Comparison of ENCODE assay signal across 8 cellular contexts in the genomic region with DNA sequence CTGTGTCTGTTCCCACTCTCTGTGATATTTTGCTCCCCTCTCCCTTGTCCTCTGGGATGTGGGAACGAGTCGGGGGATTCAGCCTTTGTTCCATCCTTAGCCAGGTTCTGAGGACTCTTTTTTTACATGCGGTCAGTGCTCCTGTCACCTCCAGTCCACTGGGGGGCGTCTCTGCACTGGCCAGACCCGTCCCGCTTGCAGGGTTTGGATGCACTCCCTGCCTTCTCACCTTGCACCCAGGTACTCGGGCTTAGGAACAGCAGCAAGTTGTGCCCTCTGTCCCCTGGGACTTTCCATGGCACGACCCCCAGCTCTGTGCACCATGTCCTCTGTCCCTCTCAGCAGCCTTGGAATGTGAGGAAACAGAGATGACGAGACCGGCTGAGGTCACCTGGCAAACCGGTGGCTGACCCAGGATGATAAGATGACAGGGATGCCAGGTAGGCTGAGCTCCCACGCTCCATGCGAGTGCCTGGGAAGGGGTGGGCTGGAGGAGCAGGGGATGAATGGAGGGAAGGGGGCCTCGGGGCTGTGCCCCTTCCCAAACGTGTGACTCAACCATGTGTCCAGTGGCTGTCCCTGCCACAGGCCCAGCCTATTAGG. TPM values are rescaled to one million over a fixed set of nuclear protein-coding genes. Genes with fewer than 3 reads are reported as not detected.
DNase-seq lines count a peak whose midpoint lies in the region; ATAC-seq, FAIRE-seq and TF ChIP-seq lines count a peak whose summit lies in the region.

No MANE protein-coding gene starts in this region.

- H2BK20ac ChIP-seq in IMR-90 (ENCODE audit: low read depth, low read length): no peak overlapping the region

- TF ChIP-seq CTCF in D721Med (IDR thresholded peaks at IDR 0.05; ENCODE audit: insufficient read depth, missing control alignments) (peak; percentile 90), IMR-90 (conservative IDR thresholded peaks at IDR 0.05; ENCODE audit: low read depth, low read length) (peak; percentile 41), brain (conservative IDR thresholded peaks at IDR 0.05) (peak; percentile 69 to 78)

- no peak overlapping the region for H3K14ac ChIP-seq in IMR-90 (replicated peaks; ENCODE audit: low read depth, low read length)

- H4K20me1 ChIP-seq in IMR-90 (ENCODE audit: insufficient read depth, low read length): no peaks in the 10 kb centered on the region

- intact Hi-C loops in IMR-90 (cut with micrococcal nuclease): loop anchor here (1.0 kb wide), 1 partner anchor 130 kb away; no protein-coding TSS in a partner anchor

- no peak overlapping the region for H2BK5ac ChIP-seq in IMR-90 (ENCODE audit: low read depth, low read length, poor library complexity, severe bottlenecking)

- no peak for TF ChIP-seq POLR2A in IMR-90 (IDR thresholded peaks at IDR 0.05; ENCODE audit: low read depth, low read length)

- H3K4ac ChIP-seq in IMR-90 (ENCODE audit: low read depth, low read length): no peak overlapping the region

- H3K9ac ChIP-seq in IMR-90 (ENCODE audit: low read depth, low read length): no peak overlapping the region

- no peak overlapping the region for H2BK120ac ChIP-seq in IMR-90 (ENCODE audit: low read depth, low read length)

- POLR2A ChIA-PET in IMR-90 (lab: Charles Lee; ENCODE audit: unreplicated experiment): no interaction called here

- no peak for FAIRE-seq in D721Med (lab: Jason Lieb, UNC)

- peaks cover 25% of the 10 kb centered on the region for H3K4me1 Mint-ChIP-seq in brain

- peak overlapping the region in 1 of 5 experiments; percentile 72 for H3K27ac Mint-ChIP-seq in brain

- H3K4me3 ChIP-seq in IMR-90 (ENCODE audit: insufficient read depth, low read depth, low read length): no peak overlapping the region

- in situ Hi-C loops in IMR-90 (cut with MboI; ENCODE audit: low sequenced_read_pairs): no loop called here

- no peak overlapping the region for H2AFZ ChIP-seq in IMR-90 (replicated peaks; ENCODE audit: low read length, poor library complexity)

- no peak overlapping the region for H3K4me2 ChIP-seq in IMR-90 (ENCODE audit: low read depth, low read length)

- H2BK15ac ChIP-seq in IMR-90 (ENCODE audit: low read depth, low read length): no peak overlapping the region

- no peak overlapping the region for H3K4me3 Mint-ChIP-seq in brain

- CTCF ChIA-PET in IMR-90 (lab: Yijun Ruan, JAX): no interaction called here

- H3K36me3 Mint-ChIP-seq in brain: no peaks in the 10 kb centered on the region

- no TSS peak for BruUV-seq in IMR-90 (replicated peaks; lab: Mats Ljungman, UMichigan)

- ATAC-seq in IMR-90 (ENCODE audit: low read depth): peak; percentile 57

- no peak overlapping the region for H2AK5ac ChIP-seq in IMR-90 (ENCODE audit: low read depth, low read length)

- no peaks in the 10 kb centered on the region for H3K9me1 ChIP-seq in IMR-90 (ENCODE audit: insufficient read depth, low read length)

- dilution Hi-C loops in IMR-90 (cut with HindIII; ENCODE audit: low sequenced_read_pairs, unreplicated experiment): no loop called here

- no peaks in the 10 kb centered on the region for H3K4me1 ChIP-seq in IMR-90 (ENCODE audit: control insufficient read depth, insufficient read depth, low read length)

- H3K18ac ChIP-seq in IMR-90 (ENCODE audit: low read depth, low read length): no peak overlapping the region

- H4K91ac ChIP-seq in IMR-90 (ENCODE audit: insufficient read depth, low read depth, low read length): no peak overlapping the region

- peak; percentile 72 for DNase-seq in D721Med (ENCODE audit: insufficient read length, low spot score)
- DNase-seq in IMR-90: peak; percentile 12
- peak; percentile 37 for DNase-seq in T follicular helper cell (ENCODE audit: low read depth)
- DNase-seq in kidney glomerular epithelial cell (lab: John Stamatoyannopoulos, UW): peak; percentile 8
- peak; percentile 20 for DNase-seq in stimulated activated CD8-positive, alpha-beta memory T cell treated with anti-CD3 and anti-CD28 coated beads, Interleukin-15, amount 100 ng/mL, for 1 hour (ENCODE audit: low read depth)
- no peak for DNase-seq in NCI-H187 treated with DMSO at 0.1 percent for 48 hours (lab: John Stamatoyannopoulos, UW)
- DNase-seq in NCI-H1105 treated with DMSO at 0.1 percent for 48 hours (lab: John Stamatoyannopoulos, UW): no peak

- H4K5ac ChIP-seq in IMR-90 (ENCODE audit: low read depth, low read length): no peak overlapping the region

- H3K9me3 Mint-ChIP-seq in brain: peaks cover 0 to 3% (median 0%) of the 10 kb centered on the region in 5 experiments

- H3K23ac ChIP-seq in IMR-90 (ENCODE audit: low read depth, low read length): no peak overlapping the region

- H3K9me3 ChIP-seq in IMR-90 (ENCODE audit: control insufficient read depth, insufficient read depth, low read length): no peaks in the 10 kb centered on the region

- peaks cover 30% of the 10 kb centered on the region for H3K27me3 ChIP-seq in IMR-90 (ENCODE audit: control insufficient read depth, insufficient read depth, low read length)

- peak; percentile 35 for TF ChIP-seq RAD21 in IMR-90 (IDR thresholded peaks at IDR 0.05; ENCODE audit: low read length)

- H3K27ac ChIP-seq in IMR-90 (ENCODE audit: insufficient read depth, low read length): no peak overlapping the region

- H2AK9ac ChIP-seq in IMR-90 (replicated peaks; ENCODE audit: low read depth, low read length, poor library complexity): peak overlapping the region; percentile 28

- no peak overlapping the region for H4K8ac ChIP-seq in IMR-90 (ENCODE audit: low read depth in 2 of 2, low read length in 2 of 2)

- H3K27me3 Mint-ChIP-seq in brain: peaks cover 16% of the 10 kb centered on the region

- H3K36me3 ChIP-seq in IMR-90 (ENCODE audit: control insufficient read depth, insufficient read depth, low read length): no peaks in the 10 kb centered on the region

- H3K56ac ChIP-seq in IMR-90 (ENCODE audit: extremely low read depth, insufficient read depth, low read length): no peak overlapping the region

- H3K79me1 ChIP-seq in IMR-90 (ENCODE audit: low read depth in 1 of 2, low read length in 2 of 2): no peaks in the 10 kb centered on the region

- WGBS in IMR-90 (ENCODE audit: extremely low coverage in 2 of 2, insufficient read length in 1 of 2), 2 experiments: 37% methylated on average over 8 of the region's 15 CpGs; no CpG with 5 or more reads in 1 of the 2 experiments

TF ChIP-seq in IMR-90, 13 proteins besides CTCF, POLR2A, EP300 and RAD21:
- TF ChIP-seq CHD1 (IDR thresholded peaks at IDR 0.05; ENCODE audit: low read depth, low read length): no peak
- TF ChIP-seq SMC3 (IDR thresholded peaks at IDR 0.05; ENCODE audit: low read depth, low read length): peak; percentile 24; the same call in 1 of the 2 replicates

RNA-seq across cellular contexts. Expression of gene FGD5, which starts 27.3 kb away (rescaled TPM):
- total RNA-seq in IMR-90 (2012; rRNA removed): not detected in 2 replicates
- polyA plus RNA-seq in IMR-90 (2012; rRNA removed) (not detected in 2 replicates), brain (ENCODE audit: insufficient read depth, low read depth, low replicate concordance) (2.8 TPM)
- polyA plus RNA-seq in IMR-90 (2012; cell fraction: cytosol; rRNA removed): not detected in 2 replicates
- polyA plus RNA-seq in IMR-90 (2012; cell fraction: nucleus; rRNA removed; ENCODE audit: low replicate concordance): not detected in 2 replicates

Comparison
In these comparisons a context has a peak if more than half of its experiments do, and no peak if none do; other contexts are left out.
1. DNase-seq: peak in D721Med (single experiment), IMR-90 (single experiment), T follicular helper cell (single experiment), kidney glomerular epithelial cell (single experiment) and stimulated activated CD8-positive, alpha-beta memory T cell treated with anti-CD3 and anti-CD28 coated beads, Interleukin-15, amount 100 ng/mL, for 1 hour (single experiment); none in NCI-H187 treated with DMSO at 0.1 percent for 48 hours (single experiment) and NCI-H1105 treated with DMSO at 0.1 percent for 48 hours (single experiment).
2. Peak in every context shown above with its lines, with median percentiles within 50 percentile points of each other: CTCF ChIP-seq.